In the genomic region with DNA sequence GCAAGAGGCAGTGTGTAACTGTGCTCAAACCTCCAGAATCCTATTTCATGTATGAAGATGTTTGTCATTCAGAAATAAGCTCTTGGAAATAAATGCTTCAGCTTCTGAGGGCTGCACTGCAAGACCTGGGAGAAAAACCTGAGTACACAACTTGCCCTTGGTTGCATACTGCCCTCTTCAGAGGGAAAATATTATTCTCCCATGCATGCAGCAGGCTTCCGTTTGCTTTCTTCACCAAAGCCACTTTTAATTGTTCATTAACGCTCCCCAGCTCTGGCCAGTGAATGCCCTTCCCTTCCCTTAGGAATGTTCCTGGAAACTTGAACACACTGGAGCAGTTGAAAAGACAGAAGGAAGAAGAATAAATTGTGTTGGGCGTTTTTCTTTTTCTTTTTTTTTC, we compare ENCODE assay signal across 9 cellular contexts. TPM values are rescaled to one million over a fixed set of nuclear protein-coding genes. Genes with fewer than 3 reads are reported as not detected.
A peak's percentile ranks its signal among the peaks of the same experiment; 100 is the strongest.
DNase-seq lines count a peak whose midpoint lies in the region; TF ChIP-seq lines count a peak whose summit lies in the region.
"Had no signal": no experiment of that assay in that cellular context is flagged by ENCODE, and none has a peak within 500 bp of the region (broad histone marks: within the 10 kb centered on the region; RNA-seq: fewer than 3 reads in every experiment).

No MANE protein-coding gene starts in this region.

- no peaks in the 10 kb centered on the region for H3K9me3 Mint-ChIP-seq in activated naive CD4-positive, alpha-beta T cell treated with anti-CD3 and anti-CD28 coated beads for 36 hours
- H3K9me3 Mint-ChIP-seq in osteocyte (ENCODE audit: unreplicated experiment): no peaks in the 10 kb centered on the region
- H3K9me3 Mint-ChIP-seq: activated naive CD4-positive, alpha-beta T cell treated with anti-CD3 and anti-CD28 coated beads, Interleukin-2, amount 50 U/mL, for 24 hours had no signal

- WGBS in lower leg skin, 2 donors: 3 to 9% methylated on average over 3 of the region's 3 CpGs

- H3K9me3 ChIP-seq in colonic mucosa: no peaks in the 10 kb centered on the region
- H3K9me3 ChIP-seq in SJCRH30 (replicated peaks): no peaks in the 10 kb centered on the region

- peak; percentile 27 for DNase-seq in activated naive CD4-positive, alpha-beta T cell treated with anti-CD3 and anti-CD28 coated beads for 36 hours
- no peak for DNase-seq in activated naive CD4-positive, alpha-beta T cell treated with Interleukin-2 at 50 U/mL for 16 hours
- DNase-seq in NCI-H1694 treated with DMSO at 0.1 percent for 48 hours (lab: John Stamatoyannopoulos, UW): peak; percentile 6
- DNase-seq in colonic mucosa: no peak
- DNase-seq in osteocyte (ENCODE audit: extremely low spot score, unreplicated experiment): no peak
- DNase-seq in lower leg skin (ENCODE audit: low spot score in 2 of 2): no peak
- DNase-seq in activated effector memory CD4-positive, alpha-beta T cell treated with anti-CD3 and anti-CD28 coated beads, Interleukin-2, amount 50 U/mL, for 16 hours: no peak
- no peak for DNase-seq in SJCRH30

- no peak overlapping the region for H3K27ac Mint-ChIP-seq in activated naive CD4-positive, alpha-beta T cell treated with anti-CD3 and anti-CD28 coated beads for 36 hours
- no peak overlapping the region for H3K27ac Mint-ChIP-seq in osteocyte (ENCODE audit: unreplicated experiment)
- H3K27ac Mint-ChIP-seq: activated naive CD4-positive, alpha-beta T cell treated with anti-CD3 and anti-CD28 coated beads, Interleukin-2, amount 50 U/mL, for 24 hours had no signal

- H3K27me3 ChIP-seq in colonic mucosa: no peaks in the 10 kb centered on the region
- H3K27me3 ChIP-seq in SJCRH30: peaks cover 18% of the 10 kb centered on the region

- H3K36me3 Mint-ChIP-seq in activated naive CD4-positive, alpha-beta T cell treated with anti-CD3 and anti-CD28 coated beads for 36 hours (ENCODE audit: low read depth): no peaks in the 10 kb centered on the region
- H3K36me3 Mint-ChIP-seq in osteocyte (ENCODE audit: unreplicated experiment): no peaks in the 10 kb centered on the region
- H3K36me3 Mint-ChIP-seq: activated naive CD4-positive, alpha-beta T cell treated with anti-CD3 and anti-CD28 coated beads, Interleukin-2, amount 50 U/mL, for 24 hours had no signal

- peaks cover 21% of the 10 kb centered on the region for H3K27me3 Mint-ChIP-seq in activated naive CD4-positive, alpha-beta T cell treated with anti-CD3 and anti-CD28 coated beads for 36 hours (ENCODE audit: low read depth)
- peaks cover 55% of the 10 kb centered on the region for H3K27me3 Mint-ChIP-seq in osteocyte (ENCODE audit: unreplicated experiment)

- H3K36me3 ChIP-seq in colonic mucosa (no peaks in the 10 kb centered on the region), SJCRH30 (no peaks in the 10 kb centered on the region)

- H3K4me1 ChIP-seq in colonic mucosa (peaks cover 3% of the 10 kb centered on the region), SJCRH30 (peaks cover 17% of the 10 kb centered on the region)

- intact Hi-C loops in activated naive CD4-positive, alpha-beta T cell treated with anti-CD3 and anti-CD28 coated beads for 36 hours (cut with micrococcal nuclease): loop anchor here (1.0 kb wide), 3 partner anchors 20 to 168 kb away; no protein-coding TSS in a partner anchor
- intact Hi-C loops in colonic mucosa (cut with DNase I) (no loop called here), lower leg skin (cut with DNase I; ENCODE audit: low total_unique reads) (loop anchor here (10.0 kb wide), 1 partner anchor 93 kb away; no protein-coding TSS in a partner anchor)

- no peak overlapping the region for H3K4me3 ChIP-seq in colonic mucosa
- no peak overlapping the region for H3K4me3 ChIP-seq in lower leg skin (ENCODE audit: low read depth, poor library complexity, severe bottlenecking)
- H3K4me3 ChIP-seq in SJCRH30: no peak overlapping the region

- H3K9ac ChIP-seq in colonic mucosa (ENCODE audit: low read depth in 2 of 2, low read length in 2 of 2): no peak overlapping the region

- H3K27ac ChIP-seq in colonic mucosa (no peak overlapping the region), SJCRH30 (no peak overlapping the region)

- H3K4me1 Mint-ChIP-seq in activated naive CD4-positive, alpha-beta T cell treated with anti-CD3 and anti-CD28 coated beads for 36 hours (ENCODE audit: low read depth): peaks cover 5% of the 10 kb centered on the region
- H3K4me1 Mint-ChIP-seq in osteocyte (ENCODE audit: unreplicated experiment): peaks cover 23% of the 10 kb centered on the region

- TF ChIP-seq POLR2A in lower leg skin (IDR thresholded peaks at IDR 0.05): no peak

- TF ChIP-seq CTCF in colonic mucosa (IDR thresholded peaks at IDR 0.05) (peak; percentile 22), osteocyte (IDR thresholded peaks at IDR 0.05) (peak; percentile 49), lower leg skin (IDR thresholded peaks at IDR 0.05) (no peak)

- H3K4me3 Mint-ChIP-seq in activated naive CD4-positive, alpha-beta T cell treated with anti-CD3 and anti-CD28 coated beads for 36 hours: no peak overlapping the region
- H3K4me3 Mint-ChIP-seq in osteocyte (ENCODE audit: unreplicated experiment): no peak overlapping the region

- CTCF ChIA-PET in activated naive CD4-positive, alpha-beta T cell treated with anti-CD3 and anti-CD28 coated beads for 36 hours (lab: Charles Lee): interaction anchor here (0.7 to 5.6 kb wide), 17 partner anchors 9 to 170 kb away, joined by 3 to 34 read pairs (median 5); no protein-coding TSS in a partner anchor

RNA-seq across cellular contexts. Expression of gene WHRN, which starts 2.5 kb away (rescaled TPM):
- 1 to 10 TPM; 1.9 to 2.1 TPM for total RNA-seq in activated naive CD4-positive, alpha-beta T cell treated with anti-CD3 and anti-CD28 coated beads for 36 hours
- total RNA-seq in colonic mucosa: 1 to 10 TPM; 3.3 to 3.6 TPM
- total RNA-seq in osteocyte: 11.0 and 12.0 TPM in 2 replicates
- total RNA-seq in lower leg skin: 10 to 100 TPM in 3 of 4 donors, 1 to 10 TPM in 1; 8.7 to 15.0 (median 10.5) TPM
- total RNA-seq in SJCRH30 (2014; rRNA removed; shearing (Covaris generic)): 2.5 and 3.1 TPM in 2 replicates

Comparison
In these comparisons a context has a peak if more than half of its experiments do, and no peak if none do; other contexts are left out.
1. DNase-seq: peak in activated naive CD4-positive, alpha-beta T cell treated with anti-CD3 and anti-CD28 coated beads for 36 hours (single experiment) and NCI-H1694 treated with DMSO at 0.1 percent for 48 hours (single experiment); none in activated naive CD4-positive, alpha-beta T cell treated with Interleukin-2 at 50 U/mL for 16 hours (single experiment), colonic mucosa (single experiment), osteocyte (single experiment), lower leg skin (0 of 2), activated effector memory CD4-positive, alpha-beta T cell treated with anti-CD3 and anti-CD28 coated beads, Interleukin-2, amount 50 U/mL, for 16 hours (single experiment) and SJCRH30 (0 of 2).
2. CTCF ChIP-seq: peak in colonic mucosa (single experiment) and osteocyte (single experiment); none in lower leg skin (0 of 3).